In the genomic region with DNA sequence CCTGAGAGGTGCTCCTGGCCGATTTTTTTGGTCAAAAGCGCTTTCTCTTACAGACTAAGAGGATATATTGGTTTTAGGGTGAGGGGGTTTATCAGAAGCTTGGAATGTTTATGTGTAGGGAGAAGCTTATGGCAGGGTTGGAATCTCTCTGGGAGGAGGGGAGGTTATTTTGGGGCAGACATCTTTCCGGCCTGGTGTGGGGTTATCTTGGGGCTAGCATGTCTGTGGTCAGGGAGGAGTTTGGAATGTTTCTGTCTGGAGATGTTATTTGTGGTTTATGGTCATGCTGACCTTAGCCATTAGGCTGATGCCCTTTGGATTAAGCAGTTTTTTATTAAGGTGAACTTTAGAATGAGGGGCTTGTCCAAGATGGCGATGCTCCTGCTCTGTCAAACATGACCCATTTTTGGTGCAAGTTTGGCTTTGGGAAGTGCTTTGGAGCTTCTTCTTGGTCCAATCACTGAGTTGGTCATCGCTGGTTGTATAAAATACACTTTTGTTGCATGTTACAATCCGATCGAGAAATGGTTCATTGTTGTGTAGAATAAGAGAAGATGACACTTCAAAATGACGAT, we compare ENCODE assay signal across 8 cellular contexts. TPM values are rescaled to one million over a fixed set of nuclear protein-coding genes. Genes with fewer than 3 reads are reported as not detected.
DNase-seq lines count a peak whose midpoint lies in the region; TF ChIP-seq lines count a peak whose summit lies in the region.
"Not testable (repeated sequence)": the region's sequence is repeated elsewhere in the genome, so short reads cannot be mapped to it uniquely, and the experiment has no call there.

No MANE protein-coding gene starts in this region.

- peak overlapping the region; percentile 52 for H3K27ac Mint-ChIP-seq in activated CD4-positive, alpha-beta T cell treated with anti-CD3 and anti-CD28 coated beads, Interleukin-2, amount 10 ng/mL, durations not matched to agents 24 days and 14 days
- H3K27ac Mint-ChIP-seq in type B pancreatic cell, result peak overlapping the region; percentile 32

- DNase-seq in EH (ENCODE audit: low read depth) (peak; percentile 60), NCI-H226 (peak; percentile 55), amniotic epithelial cell (ENCODE audit: low read depth) (peak; percentile 77), choroid plexus epithelial cell (ENCODE audit: low read depth) (peak; percentile 17), glomerular visceral epithelial cell (ENCODE audit: extremely low spot score) (peak; percentile 59), myocyte (ENCODE audit: low read depth) (peak; percentile 71)
- not testable (repeated sequence) for DNase-seq in activated CD4-positive, alpha-beta T cell treated with anti-CD3 and anti-CD28 coated beads, Interleukin-2, amount 10 ng/mL, durations not matched to agents 24 days and 14 days; type B pancreatic cell (ENCODE audit: extremely low spot score, unreplicated experiment)

- H3K36me3 Mint-ChIP-seq in activated CD4-positive, alpha-beta T cell treated with anti-CD3 and anti-CD28 coated beads, Interleukin-2, amount 10 ng/mL, durations not matched to agents 24 days and 14 days (ENCODE audit: low read depth); type B pancreatic cell: not testable (repeated sequence)

- intact Hi-C loops in activated CD4-positive, alpha-beta T cell treated with anti-CD3 and anti-CD28 coated beads, Interleukin-2, amount 10 ng/mL, durations not matched to agents 24 days and 14 days (cut with micrococcal nuclease), result not testable (repeated sequence)

- not testable (repeated sequence) for H3K4me3 ChIP-seq in choroid plexus epithelial cell (ENCODE audit: low read depth, low read length)

- peaks cover 19% of the 10 kb centered on the region for H3K9me3 Mint-ChIP-seq in activated CD4-positive, alpha-beta T cell treated with anti-CD3 and anti-CD28 coated beads, Interleukin-2, amount 10 ng/mL, durations not matched to agents 24 days and 14 days
- H3K9me3 Mint-ChIP-seq in type B pancreatic cell, result peaks cover 13% of the 10 kb centered on the region

- H3K4me1 Mint-ChIP-seq in activated CD4-positive, alpha-beta T cell treated with anti-CD3 and anti-CD28 coated beads, Interleukin-2, amount 10 ng/mL, durations not matched to agents 24 days and 14 days, result peaks cover 38% of the 10 kb centered on the region
- not testable (repeated sequence) for H3K4me1 Mint-ChIP-seq in type B pancreatic cell (ENCODE audit: unreplicated experiment)

- H3K4me3 Mint-ChIP-seq in activated CD4-positive, alpha-beta T cell treated with anti-CD3 and anti-CD28 coated beads, Interleukin-2, amount 10 ng/mL, durations not matched to agents 24 days and 14 days; type B pancreatic cell: not testable (repeated sequence)

- H3K27me3 Mint-ChIP-seq in activated CD4-positive, alpha-beta T cell treated with anti-CD3 and anti-CD28 coated beads, Interleukin-2, amount 10 ng/mL, durations not matched to agents 24 days and 14 days; type B pancreatic cell: not testable (repeated sequence)

- not testable (repeated sequence) for TF ChIP-seq CTCF in choroid plexus epithelial cell (conservative IDR thresholded peaks at IDR 0.05; ENCODE audit: low read depth, low read length); type B pancreatic cell (conservative IDR thresholded peaks at IDR 0.05)

RNA-seq across cellular contexts. Expression of gene C15orf39, which starts 35.1 kb away (rescaled TPM):
- 43.2 and 43.9 TPM in 2 replicates for total RNA-seq in activated CD4-positive, alpha-beta T cell treated with anti-CD3 and anti-CD28 coated beads, Interleukin-2, amount 10 ng/mL, durations not matched to agents 24 days and 14 days
- total RNA-seq in myocyte, result 3.4 and 3.5 TPM in 2 replicates
- polyA plus RNA-seq in myocyte (2012), result 7.3 TPM
- 44.5 and 70.3 TPM in 2 replicates for total RNA-seq in type B pancreatic cell (ENCODE audit: low replicate concordance)
